Comparison of ENCODE assay signal across 13 cellular contexts in the genomic region with DNA sequence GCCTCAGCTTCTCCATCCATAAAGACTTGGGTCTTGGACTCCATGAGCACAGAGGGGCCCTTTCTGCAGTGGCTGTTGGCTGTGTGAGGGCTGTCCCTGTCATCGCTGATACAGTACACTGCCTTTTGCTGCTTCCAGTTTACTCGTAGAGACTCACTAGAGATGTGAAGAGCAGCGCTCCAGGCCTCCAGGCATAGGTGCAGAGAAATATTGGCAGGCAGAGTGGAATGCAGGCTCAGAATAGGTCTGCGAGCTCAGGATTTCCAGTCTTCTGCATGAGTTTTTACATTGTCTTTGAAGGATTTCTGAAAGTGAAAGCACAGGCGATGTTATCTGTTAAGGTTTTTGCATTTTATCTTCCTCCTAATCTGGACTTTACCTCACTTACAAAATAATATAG.
DNase-seq lines count a peak whose midpoint lies in the region; ATAC-seq and TF ChIP-seq lines count a peak whose summit lies in the region.
"Had no signal": no experiment of that assay in that cellular context is flagged by ENCODE, and none has a peak within 500 bp of the region (broad histone marks: within the 10 kb centered on the region; RNA-seq: fewer than 3 reads in every experiment).

No MANE protein-coding gene starts in this region.

- H3K27ac Mint-ChIP-seq in CD4-positive, alpha-beta T cell = peak overlapping the region; percentile 16
- H3K27ac Mint-ChIP-seq: naive B cell had no signal

- H3K36me3 ChIP-seq in mucosa of descending colon (ENCODE audit: low read depth) = no peaks in the 10 kb centered on the region

- TF ChIP-seq CTCF in CD4-positive, alpha-beta T cell (IDR thresholded peaks at IDR 0.05) = no peak
- no peak for TF ChIP-seq CTCF in mucosa of descending colon (IDR thresholded peaks at IDR 0.05)

- H3K27ac ChIP-seq in CD4-positive, alpha-beta T cell (ENCODE audit: low read depth, low read length) = no peak overlapping the region

- CTCF ChIA-PET in CD4-positive, alpha-beta T cell (lab: Charles Lee) = interaction anchor here (1.8 kb wide), 1 partner anchor 10 kb away, joined by 4 read pairs; no protein-coding TSS in a partner anchor

- no peaks in the 10 kb centered on the region for H3K27me3 ChIP-seq in CD4-positive, alpha-beta T cell (ENCODE audit: control insufficient read depth, insufficient read depth, low read length)

- ATAC-seq in CD4-positive, alpha-beta T cell (ENCODE audit: poor library complexity) = no peak
- ATAC-seq in GM18868 (IDR thresholded peaks at IDR 0.05; ENCODE audit: unreplicated experiment) = peak; percentile 48
- ATAC-seq in mucosa of descending colon = peak; percentile 64
- no peak for ATAC-seq in HG02610 (IDR thresholded peaks at IDR 0.05; ENCODE audit: unreplicated experiment)

- POLR2A ChIA-PET in CD4-positive, alpha-beta T cell (lab: Charles Lee) = interaction anchor here (1.7 kb wide), 1 partner anchor 11 kb away, joined by 4 read pairs; no protein-coding TSS in a partner anchor

- H3K4me1 Mint-ChIP-seq in CD4-positive, alpha-beta T cell (ENCODE audit: low read depth) = peaks cover 35% of the 10 kb centered on the region

- peak overlapping the region; percentile 67 for H3K4me3 Mint-ChIP-seq in CD4-positive, alpha-beta T cell

- no peak overlapping the region for H3K4me3 ChIP-seq in mucosa of descending colon

- H3K27me3 Mint-ChIP-seq in CD4-positive, alpha-beta T cell = no peaks in the 10 kb centered on the region
- H3K27me3 Mint-ChIP-seq: naive B cell had no signal

- H3K9me3 Mint-ChIP-seq in CD4-positive, alpha-beta T cell = no peaks in the 10 kb centered on the region

- H3K4me1 ChIP-seq in mucosa of descending colon (ENCODE audit: low read depth) = peaks cover 3% of the 10 kb centered on the region

- H3K9me3 ChIP-seq in CD4-positive, alpha-beta T cell (ENCODE audit: control insufficient read depth, low read length) = peaks cover 5% of the 10 kb centered on the region
- H3K9me3 ChIP-seq in mucosa of descending colon = no peaks in the 10 kb centered on the region

- no peaks in the 10 kb centered on the region for H3K36me3 Mint-ChIP-seq in CD4-positive, alpha-beta T cell (ENCODE audit: low read depth)
- H3K36me3 Mint-ChIP-seq: naive B cell had no signal

- intact Hi-C loops in CD4-positive, alpha-beta T cell (cut with DNase I, micrococcal nuclease) = no loop called here
- intact Hi-C loops in mucosa of descending colon (cut with DNase I, micrococcal nuclease) = no loop called here

- no peak for DNase-seq in CD4-positive, alpha-beta T cell
- peak; percentile 43 for DNase-seq in astrocyte of the hippocampus (ENCODE audit: low read depth, low spot score)
- DNase-seq in mucosa of descending colon = peak in 1 of 3 donors; percentile 17
- DNase-seq in ureter (ENCODE audit: low spot score) = no peak
- no peak for DNase-seq in HK-2 (ENCODE audit: unreplicated experiment)
- DNase-seq in activated effector memory CD4-positive, alpha-beta T cell treated with anti-CD3 and anti-CD28 coated beads, Interleukin-2, amount 50 U/mL, for 16 hours = no peak
- DNase-seq: COR-L47, MM.1S, naive B cell, NCI-H446, SHP77 treated with DMSO at 0.1 percent for 48 hours had no signal

Comparison
In these comparisons a context has a peak if more than half of its experiments do, and no peak if none do; other contexts are left out.
1. ATAC-seq: peak in GM18868 (single experiment) and mucosa of descending colon (single experiment); none in CD4-positive, alpha-beta T cell (single experiment) and HG02610 (single experiment).